In the genomic region with DNA sequence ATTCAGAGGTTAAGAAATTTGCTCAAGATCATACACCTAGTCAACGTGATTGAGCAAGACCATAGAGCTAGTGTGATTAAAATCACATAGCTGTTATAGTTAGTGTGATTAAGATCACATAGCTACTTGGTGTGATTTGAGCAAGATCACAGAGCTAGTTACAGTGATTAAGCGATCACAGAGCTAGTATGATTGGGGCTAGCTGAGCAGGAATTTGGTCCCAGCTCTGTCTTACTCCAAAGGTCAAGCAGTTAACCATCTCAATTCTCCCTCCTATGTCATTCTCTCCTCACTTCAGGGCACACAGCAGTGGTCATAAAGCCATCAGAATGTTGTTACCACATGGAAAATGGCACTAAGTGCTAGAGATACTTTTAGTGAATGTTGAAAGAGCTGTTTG, we compare ENCODE assay signal across 5 cellular contexts.
"Had no signal": no experiment of that assay in that cellular context is flagged by ENCODE, and none has a peak within 500 bp of the region (broad histone marks: within the 10 kb centered on the region; RNA-seq: fewer than 3 reads in every experiment).

No MANE protein-coding gene starts in this region.

- DNase-seq: H9, HCEC 1CT, KBM-7 had no signal

- H2AFZ ChIP-seq: GM23338 had no signal

- H3K4me3 Mint-ChIP-seq: GM23338, H9, IgD-negative memory B cell had no signal

- H3K4me1 Mint-ChIP-seq: IgD-negative memory B cell had no signal

- ATAC-seq: GM23338 had no signal

- H3K4me3 ChIP-seq: GM23338 had no signal

- H3K4me2 ChIP-seq: GM23338 had no signal

- H3K27ac Mint-ChIP-seq: GM23338, H9, IgD-negative memory B cell had no signal
